Comparison of ENCODE assay signal across 1 cellular context in genomic region chr4:1371151-1371830, GRCh38.
TF ChIP-seq lines count a peak whose summit lies in the region.

No MANE protein-coding gene starts in this region.

TF ChIP-seq in HepG2, 621 proteins besides CTCF, POLR2A, EP300 and RAD21:
- TF ChIP-seq ZNF121 (CRISPR knock-in tag; IDR thresholded peaks at IDR 0.05) (no peak), JUND (CRISPR knock-in tag; IDR thresholded peaks at IDR 0.05) (no peak), SKIL (CRISPR knock-in tag; IDR thresholded peaks at IDR 0.05; ENCODE audit: borderline replicate concordance) (no peak), NR2F1 (CRISPR knock-in tag; IDR thresholded peaks at IDR 0.05) (no peak), TBX3 (IDR thresholded peaks at IDR 0.05; ENCODE audit: borderline replicate concordance) (no peak), GPN1 (CRISPR knock-in tag; IDR thresholded peaks at IDR 0.05; ENCODE audit: borderline replicate concordance) (no peak), MBNL3 (CRISPR knock-in tag; conservative IDR thresholded peaks at IDR 0.05) (no peak), ZNF615 (CRISPR knock-in tag; IDR thresholded peaks at IDR 0.05; ENCODE audit: borderline replicate concordance) (no peak), ZMYM3 (CRISPR knock-in tag; IDR thresholded peaks at IDR 0.05) (no peak), ZNF557 (CRISPR knock-in tag; IDR thresholded peaks at IDR 0.05) (no peak), TEAD3 (CRISPR knock-in tag; optimal IDR thresholded peaks at IDR 0.05; ENCODE audit: borderline replicate concordance) (no peak), MAFK (conservative IDR thresholded peaks at IDR 0.05 in 1 of 2, IDR thresholded peaks at IDR 0.05 in 1 of 2; ENCODE audit: low read length in 2 of 2) (no peak), FLYWCH1 (CRISPR knock-in tag; IDR thresholded peaks at IDR 0.05) (no peak), ZNF629 (CRISPR knock-in tag; conservative IDR thresholded peaks at IDR 0.05) (no peak)
